11 cellular contexts compared by ENCODE assay signal in the genomic region with DNA sequence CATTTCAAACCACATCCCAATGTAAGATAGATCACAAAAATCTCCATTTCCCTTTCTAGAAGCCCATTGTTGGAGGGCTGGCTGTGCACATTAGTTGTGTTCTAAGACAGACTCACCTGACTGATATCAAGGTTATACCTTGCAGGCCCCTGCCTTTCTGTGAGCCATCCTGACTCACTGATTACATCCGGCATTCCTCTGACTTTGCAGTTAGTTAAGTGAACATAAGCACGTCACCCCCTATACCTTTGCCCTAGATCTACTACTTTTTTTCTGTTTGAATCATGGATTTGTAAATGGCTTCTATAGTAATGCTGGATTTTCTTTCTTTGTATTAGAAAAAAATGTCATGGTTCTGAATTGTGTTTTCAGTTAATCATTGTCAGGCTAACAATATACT.
DNase-seq lines count a peak whose midpoint lies in the region; ATAC-seq and TF ChIP-seq lines count a peak whose summit lies in the region.
"Had no signal": no experiment of that assay in that cellular context is flagged by ENCODE, and none has a peak within 500 bp of the region (broad histone marks: within the 10 kb centered on the region; RNA-seq: fewer than 3 reads in every experiment).

No MANE protein-coding gene starts in this region.

- ATAC-seq in HG03175 (IDR thresholded peaks at IDR 0.05; ENCODE audit: unreplicated experiment) = no peak
- ATAC-seq in stimulated activated naive CD8-positive, alpha-beta T cell treated with anti-CD3 and anti-CD28 coated beads, Interleukin-15, Interleukin-2, amounts not matched to agents 100 U/mL and 50 U/mL, for 24 hours = no peak
- ATAC-seq in activated naive CD4-positive, alpha-beta T cell treated with anti-CD3 and anti-CD28 coated beads, Interleukin-2, amount 50 U/mL, for 72 hours = no peak
- ATAC-seq: SK-N-SH treated with all-trans-retinoic acid at 6 μM for 48 hours had no signal

- peak overlapping the region; percentile 80 for H3K27ac ChIP-seq in RWPE1
- H3K27ac ChIP-seq: prostate gland had no signal

- DNase-seq in ELR (ENCODE audit: low read depth) (peak; percentile 94), RWPE1 (ENCODE audit: low spot score) (peak; percentile 93), fibroblast of gingiva (ENCODE audit: low read depth) (peak; percentile 14), renal cortical epithelial cell (ENCODE audit: low read depth) (peak; percentile 95), activated gamma-delta T cell treated with Interleukin-2 at 50 U/mL for 16 hours (no peak)
- no peak for DNase-seq in stimulated activated naive CD8-positive, alpha-beta T cell treated with anti-CD3 and anti-CD28 coated beads, Interleukin-15, Interleukin-2, amounts not matched to agents 100 U/mL and 50 U/mL, for 24 hours
- DNase-seq in activated naive CD4-positive, alpha-beta T cell treated with anti-CD3 and anti-CD28 coated beads, Interleukin-2, amount 50 U/mL, for 72 hours (ENCODE audit: low spot score in 2 of 2) = no peak
- DNase-seq: C1 segment of cervical spinal cord had no signal

- TF ChIP-seq CTCF in RWPE1 (conservative IDR thresholded peaks at IDR 0.05; ENCODE audit: low read depth) = no peak

- CTCF ChIA-PET in RWPE1 (lab: Yijun Ruan, JAX) = no interaction called here

- H3K36me3 Mint-ChIP-seq in activated naive CD4-positive, alpha-beta T cell treated with anti-CD3 and anti-CD28 coated beads, Interleukin-2, amount 50 U/mL, for 72 hours = peaks cover 5 to 11% of the 10 kb centered on the region in 2 donors

- no peaks in the 10 kb centered on the region for H3K9me3 Mint-ChIP-seq in activated naive CD4-positive, alpha-beta T cell treated with anti-CD3 and anti-CD28 coated beads, Interleukin-2, amount 50 U/mL, for 72 hours

- peak overlapping the region in 1 of 2 donors; percentile 15 for H3K27ac Mint-ChIP-seq in activated naive CD4-positive, alpha-beta T cell treated with anti-CD3 and anti-CD28 coated beads, Interleukin-2, amount 50 U/mL, for 72 hours

- POLR2A ChIA-PET in RWPE1 (lab: Yijun Ruan, JAX; ENCODE audit: low non-redundant PET) = no interaction called here

Comparison
In these comparisons a context has a peak if more than half of its experiments do, and no peak if none do; other contexts are left out.
1. DNase-seq: peak in ELR (single experiment), RWPE1 (single experiment), fibroblast of gingiva (single experiment) and renal cortical epithelial cell (single experiment); none in stimulated activated naive CD8-positive, alpha-beta T cell treated with anti-CD3 and anti-CD28 coated beads, Interleukin-15, Interleukin-2, amounts not matched to agents 100 U/mL and 50 U/mL, for 24 hours (single experiment), activated naive CD4-positive, alpha-beta T cell treated with anti-CD3 and anti-CD28 coated beads, Interleukin-2, amount 50 U/mL, for 72 hours (0 of 2) and activated gamma-delta T cell treated with Interleukin-2 at 50 U/mL for 16 hours (single experiment).